ENCODE assay signal across 9 cellular contexts in genomic region chr1:228405979-228406265, GRCh38. TPM values are rescaled to one million over a fixed set of nuclear protein-coding genes. Genes with fewer than 3 reads are reported as not detected.
DNase-seq lines count a peak whose midpoint lies in the region; ATAC-seq, FAIRE-seq and TF ChIP-seq lines count a peak whose summit lies in the region.
"Had no signal": no experiment of that assay in that cellular context is flagged by ENCODE, and none has a peak within 500 bp of the region (broad histone marks: within the 10 kb centered on the region; RNA-seq: fewer than 3 reads in every experiment).

No MANE protein-coding gene starts in this region.

- no peak for DNase-seq in T-helper 2 cell treated with Interferon-gamma antibody and Interleukin-4, amounts not matched to agents 5 μg/mL and 100 μg/mL, for 36 hours (ENCODE audit: low spot score)
- DNase-seq in T-helper 2 cell (no peak), kidney (peak; percentile 79), thoracic aorta (ENCODE audit: low spot score) (no peak), NCI-H774 (lab: John Stamatoyannopoulos, UW) (no peak), midbrain (lab: John Stamatoyannopoulos, UW) (no peak)

- H3K36me3 Mint-ChIP-seq in T-helper 2 cell treated with Interferon-gamma antibody and Interleukin-4, amounts not matched to agents 5 μg/mL and 100 μg/mL, for 36 hours (ENCODE audit: low read depth): peaks cover 30% of the 10 kb centered on the region
- no peaks in the 10 kb centered on the region for H3K36me3 Mint-ChIP-seq in activated naive CD8-positive, alpha-beta T cell

- no peaks in the 10 kb centered on the region for H3K27me3 Mint-ChIP-seq in T-helper 2 cell treated with Interferon-gamma antibody and Interleukin-4, amounts not matched to agents 5 μg/mL and 100 μg/mL, for 36 hours (ENCODE audit: low read depth)
- no peaks in the 10 kb centered on the region for H3K27me3 Mint-ChIP-seq in activated naive CD8-positive, alpha-beta T cell

- intact Hi-C loops in kidney (cut with DNase I): no loop called here

- FAIRE-seq in kidney (lab: Jason Lieb, UNC): no peak

- TF ChIP-seq CTCF in kidney (IDR thresholded peaks at IDR 0.05; ENCODE audit: borderline replicate concordance, extremely low read depth, insufficient read depth) (no peak), thoracic aorta (IDR thresholded peaks at IDR 0.05) (no peak)

- no peaks in the 10 kb centered on the region for H3K9me3 Mint-ChIP-seq in T-helper 2 cell treated with Interferon-gamma antibody and Interleukin-4, amounts not matched to agents 5 μg/mL and 100 μg/mL, for 36 hours
- no peaks in the 10 kb centered on the region for H3K9me3 Mint-ChIP-seq in activated naive CD8-positive, alpha-beta T cell (ENCODE audit: low read depth)

- H3K4me1 Mint-ChIP-seq in T-helper 2 cell treated with Interferon-gamma antibody and Interleukin-4, amounts not matched to agents 5 μg/mL and 100 μg/mL, for 36 hours (ENCODE audit: low read depth): peaks cover 33% of the 10 kb centered on the region
- H3K4me1 Mint-ChIP-seq in activated naive CD8-positive, alpha-beta T cell (ENCODE audit: low read depth): peaks cover 47% of the 10 kb centered on the region

- H3K9ac ChIP-seq in kidney (ENCODE audit: low read length in 2 of 2): peak overlapping the region; percentile 30 to 58

- H3K9me3 ChIP-seq in kidney (ENCODE audit: control insufficient read depth in 1 of 2, low read length in 2 of 2) (no peaks in the 10 kb centered on the region), thoracic aorta (no peaks in the 10 kb centered on the region)

- peak; percentile 11 for ATAC-seq in HG03108 (IDR thresholded peaks at IDR 0.05; ENCODE audit: unreplicated experiment)
- ATAC-seq in thoracic aorta (ENCODE audit: insufficient number of reproducible peaks, low FRiP score, low read depth): no peak

- H3K4me1 ChIP-seq in kidney (ENCODE audit: control insufficient read depth in 1 of 2, insufficient read depth in 1 of 2, low read depth in 1 of 2, low read length in 2 of 2): peaks cover 10 to 33% of the 10 kb centered on the region in 2 donors
- H3K4me1 ChIP-seq in thoracic aorta (ENCODE audit: control insufficient read depth in 1 of 2, low read depth in 2 of 2): peaks cover 22 to 42% of the 10 kb centered on the region in 2 donors

- H3K36me3 ChIP-seq in kidney (ENCODE audit: control insufficient read depth in 1 of 2, insufficient read depth in 2 of 2, low read length in 2 of 2) (peaks cover 0 to 3% of the 10 kb centered on the region in 2 donors), thoracic aorta (no peaks in the 10 kb centered on the region)

- peak overlapping the region; percentile 94 for H3K4me3 Mint-ChIP-seq in T-helper 2 cell treated with Interferon-gamma antibody and Interleukin-4, amounts not matched to agents 5 μg/mL and 100 μg/mL, for 36 hours
- peak overlapping the region; percentile 94 for H3K4me3 Mint-ChIP-seq in activated naive CD8-positive, alpha-beta T cell

- H3K27ac Mint-ChIP-seq in T-helper 2 cell treated with Interferon-gamma antibody and Interleukin-4, amounts not matched to agents 5 μg/mL and 100 μg/mL, for 36 hours: peak overlapping the region; percentile 94
- peak overlapping the region; percentile 89 for H3K27ac Mint-ChIP-seq in activated naive CD8-positive, alpha-beta T cell

- H3K27ac ChIP-seq in kidney (ENCODE audit: low read depth in 2 of 2, low read length in 2 of 2) (no peak overlapping the region), thoracic aorta (peak overlapping the region; percentile 68 to 74)

- H3K4me3 ChIP-seq in kidney (ENCODE audit: low read length in 2 of 2) (peak overlapping the region; percentile 72 to 76), thoracic aorta (peak overlapping the region; percentile 98)

- no peaks in the 10 kb centered on the region for H3K27me3 ChIP-seq in thoracic aorta (replicated peaks; ENCODE audit: insufficient read depth)

RNA-seq across cellular contexts. Expression of gene TRIM11, which starts 0.7 kb away (rescaled TPM):
- total RNA-seq in kidney (24.2 TPM), thoracic aorta (10 to 100 TPM; 30.1 to 32.5 TPM)
- polyA plus RNA-seq in kidney (ENCODE audit: insufficient read depth, low read depth, low replicate concordance): 10.9 TPM

RNA-seq across cellular contexts. Expression of gene TRIM17, which starts 10.7 kb away (rescaled TPM):
- total RNA-seq in kidney (6.5 TPM), thoracic aorta (under 1 TPM in 1 of 2 donors, not detected in 1; 0.56 TPM)
- 1.3 TPM for polyA plus RNA-seq in kidney (ENCODE audit: insufficient read depth, low read depth, low replicate concordance)
- total RNA-seq: Daoy had no signal

Comparison
In these comparisons a context has a peak if more than half of its experiments do, and no peak if none do; other contexts are left out.
1. H3K27ac ChIP-seq: peak in thoracic aorta (2 of 2); none in kidney (0 of 2).